In genomic region chr11:64876226-64876750, GRCh38 we compare ENCODE assay signal across 1 cellular context.
TF ChIP-seq lines count a peak whose summit lies in the region.

No MANE protein-coding gene starts in this region.

TF ChIP-seq in IMR-90, 13 proteins besides CTCF, POLR2A, EP300 and RAD21:
- TF ChIP-seq CEBPB (IDR thresholded peaks at IDR 0.05; ENCODE audit: low read depth, low read length): no peak
- no peak for TF ChIP-seq RCOR1 (IDR thresholded peaks at IDR 0.05; ENCODE audit: insufficient replicate concordance, low read length)
- no peak for TF ChIP-seq FOS (IDR thresholded peaks at IDR 0.05; ENCODE audit: low read depth, low read length)
- TF ChIP-seq MXI1 (IDR thresholded peaks at IDR 0.05; ENCODE audit: borderline replicate concordance, low read depth, low read length): no peak
- TF ChIP-seq NFE2L2 (IDR thresholded peaks at IDR 0.05; ENCODE audit: low read depth, low read length): no peak
- no peak for TF ChIP-seq MAFK (IDR thresholded peaks at IDR 0.05; ENCODE audit: low read depth, low read length)
- no peak for TF ChIP-seq RFX5 (IDR thresholded peaks at IDR 0.05; ENCODE audit: low read depth, low read length)
- no peak for TF ChIP-seq CHD1 (IDR thresholded peaks at IDR 0.05; ENCODE audit: low read depth, low read length)
- no peak for TF ChIP-seq BHLHE40 (IDR thresholded peaks at IDR 0.05; ENCODE audit: low read depth, low read length)
- TF ChIP-seq ELK1 (IDR thresholded peaks at IDR 0.05; ENCODE audit: borderline replicate concordance, low read depth, low read length): no peak
- no peak for TF ChIP-seq USF2 (IDR thresholded peaks at IDR 0.05; ENCODE audit: low read depth, low read length)
- TF ChIP-seq MAZ (IDR thresholded peaks at IDR 0.05; ENCODE audit: borderline replicate concordance, low read depth, low read length): no peak
- TF ChIP-seq SMC3 (IDR thresholded peaks at IDR 0.05; ENCODE audit: low read depth, low read length): no peak
